8 cellular contexts compared by ENCODE assay signal in genomic region chr17:1122681-1123396, GRCh38. TPM values are rescaled to one million over a fixed set of nuclear protein-coding genes. Genes with fewer than 3 reads are reported as not detected.
A peak's percentile ranks its signal among the peaks of the same experiment; 100 is the strongest.
DNase-seq lines count a peak whose midpoint lies in the region; ATAC-seq and TF ChIP-seq lines count a peak whose summit lies in the region.

No MANE protein-coding gene starts in this region.

- DNase-seq in NK-92 treated with Interleukin-12 subunit alpha and Interleukin-12 subunit beta, amount 100 ng/mL, for 24 hours (lab: John Stamatoyannopoulos, UW) = peak; percentile 53
- DNase-seq in NK-92 (lab: John Stamatoyannopoulos, UW; ENCODE audit: unreplicated experiment) = no peak
- DNase-seq in NCI-H146 (lab: John Stamatoyannopoulos, UW) = peak; percentile 65
- peak; percentile 70 for DNase-seq in central memory CD4-positive, alpha-beta T cell
- no peak for DNase-seq in kidney epithelial cell (ENCODE audit: low read depth)
- DNase-seq in stimulated activated CD4-positive, alpha-beta T cell treated with anti-CD3 and anti-CD28 coated beads, Interleukin-1b, Interleukin-23, amount 100 ng/mL, for 24 hours (ENCODE audit: low read depth in 4 of 4, low spot score in 1 of 4) = peak; percentile 70 to 80 (median 77)

- H3K4me3 ChIP-seq in kidney epithelial cell (ENCODE audit: low read depth, low read length) = no peak overlapping the region

- peak; percentile 84 to 96 for ATAC-seq in activated CD4-positive, CD25-positive, alpha-beta regulatory T cell treated with anti-CD3 and anti-CD28 coated beads, Interleukin-2, amount 50 U/mL, for 24 hours
- no peak for ATAC-seq in HG02870 (IDR thresholded peaks at IDR 0.05; ENCODE audit: unreplicated experiment)

- peak; percentile 93 for TF ChIP-seq CTCF in kidney epithelial cell (IDR thresholded peaks at IDR 0.05; ENCODE audit: insufficient read depth, low read length, poor library complexity, severe bottlenecking)

- H3K27me3 ChIP-seq in kidney epithelial cell (ENCODE audit: control insufficient read depth, insufficient read depth, low read length) = no peaks in the 10 kb centered on the region

- H3K36me3 ChIP-seq in kidney epithelial cell (ENCODE audit: control insufficient read depth, insufficient read depth, low read length) = no peaks in the 10 kb centered on the region

RNA-seq across cellular contexts. Expression of gene ABR, which starts 56.9 kb away (rescaled TPM):
- 135 and 141 TPM in 2 replicates for total RNA-seq in kidney epithelial cell

Comparison
In these comparisons a context has a peak if more than half of its experiments do, and no peak if none do; other contexts are left out.
1. DNase-seq: peak in NK-92 treated with Interleukin-12 subunit alpha and Interleukin-12 subunit beta, amount 100 ng/mL, for 24 hours (single experiment), NCI-H146 (single experiment), central memory CD4-positive, alpha-beta T cell (single experiment) and stimulated activated CD4-positive, alpha-beta T cell treated with anti-CD3 and anti-CD28 coated beads, Interleukin-1b, Interleukin-23, amount 100 ng/mL, for 24 hours (4 of 4); none in NK-92 (single experiment) and kidney epithelial cell (single experiment).